Comparison of ENCODE assay signal across 1 cellular context in the genomic region with DNA sequence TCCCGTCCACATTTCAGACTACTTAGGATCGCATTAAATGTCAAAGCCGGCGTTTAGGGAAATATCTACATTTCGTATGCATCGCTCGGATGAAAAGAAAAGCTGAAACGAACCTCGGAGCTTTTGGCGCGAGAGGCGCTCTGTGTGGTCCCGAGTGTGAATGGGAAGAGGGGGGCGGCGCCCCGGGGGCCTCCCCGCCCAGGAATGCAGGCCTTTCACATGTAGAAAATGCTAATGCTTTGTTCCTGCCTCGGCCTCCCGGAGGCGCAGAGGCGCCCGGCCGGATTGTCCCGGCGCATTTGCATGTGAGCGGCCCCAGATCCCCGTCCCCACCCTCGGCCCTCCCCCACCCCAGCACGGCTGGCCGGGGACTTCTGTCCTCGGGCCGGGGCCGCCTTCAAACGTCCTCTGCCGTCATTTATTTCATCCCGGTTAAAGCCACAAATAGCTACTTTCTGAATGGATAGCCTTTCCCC.
TF ChIP-seq lines count a peak whose summit lies in the region.

No MANE protein-coding gene starts in this region.

TF ChIP-seq in A549, 52 proteins besides CTCF, POLR2A, EP300 and RAD21 (continued from another document):
- TF ChIP-seq ELK1 (IDR thresholded peaks at IDR 0.05; ENCODE audit: low read depth, low read length) (no peak), RARB (CRISPR knock-in tag; IDR thresholded peaks at IDR 0.05) (no peak), NR3C1 (IDR thresholded peaks at IDR 0.05) (no peak), GATA3 (IDR thresholded peaks at IDR 0.05; ENCODE audit: borderline replicate concordance) (no peak)
